In genomic region chr10:72487521-72487920, GRCh38 we compare ENCODE assay signal across 29 cellular contexts.
"Had no signal": no experiment of that assay in that cellular context is flagged by ENCODE, and none has a peak within 500 bp of the region (broad histone marks: within the 10 kb centered on the region; RNA-seq: fewer than 3 reads in every experiment).

No MANE protein-coding gene starts in this region.

- ATAC-seq: activated CD4-positive, alpha-beta T cell treated with anti-CD3 and anti-CD28 coated beads for 36 hours; activated CD4-positive, CD25-positive, alpha-beta regulatory T cell treated with anti-CD3 and anti-CD28 coated beads, Interleukin-2, amount 50 U/mL, for 24 hours; activated T-cell treated with anti-CD3 and anti-CD28 coated beads, Interleukin-2, amount 50 U/mL, for 4 hours; activated T-helper 17 cell treated with anti-CD3 and anti-CD28 coated beads, Interleukin-2, amount 50 U/mL, for 72 hours; esophagus mucosa; gastrocnemius medialis; T-helper 17 cell had no signal

- H3K9me3 Mint-ChIP-seq: activated B cell treated with CpG ODN at 0.5 μM for 24 hours; activated CD4-positive, alpha-beta memory T cell treated with anti-CD3 and anti-CD28 coated beads for 36 hours; activated CD4-positive, alpha-beta T cell treated with anti-CD3 and anti-CD28 coated beads, Interleukin-2, amount 10 ng/mL, durations not matched to agents 24 days and 14 days; activated T-cell treated with anti-CD3 and anti-CD28 coated beads, Interleukin-2, amount 50 U/mL, for 4 hours; activated T-helper 17 cell treated with anti-CD3 and anti-CD28 coated beads, Interleukin-2, amount 50 U/mL, for 72 hours; central memory CD8-positive, alpha-beta T cell; dendritic cell treated with granulocyte-macrophage colony-stimulating factor and Interleukin-4, amounts not matched to agents 40 ng/mL and 50 ng/mL, for 4 days; endodermal cell; T-helper 2 cell treated with Interferon-gamma antibody and Interleukin-4, amounts not matched to agents 5 μg/mL and 100 μg/mL, for 36 hours had no signal

- H3K4me1 Mint-ChIP-seq: activated B cell treated with CpG ODN at 0.5 μM for 24 hours; activated CD4-positive, alpha-beta T cell treated with anti-CD3 and anti-CD28 coated beads for 36 hours; activated CD4-positive, alpha-beta T cell treated with anti-CD3 and anti-CD28 coated beads, Interleukin-2, amount 10 ng/mL, durations not matched to agents 24 days and 14 days; activated T-helper 17 cell treated with anti-CD3 and anti-CD28 coated beads, Interleukin-2, amount 50 U/mL, for 72 hours; central memory CD8-positive, alpha-beta T cell; endodermal cell; T-helper 17 cell had no signal

- H3K4me3 Mint-ChIP-seq: activated B cell treated with CpG ODN at 0.5 μM for 24 hours; activated CD4-positive, alpha-beta memory T cell treated with anti-CD3 and anti-CD28 coated beads for 36 hours; activated CD4-positive, alpha-beta T cell treated with anti-CD3 and anti-CD28 coated beads for 36 hours; activated CD4-positive, alpha-beta T cell treated with anti-CD3 and anti-CD28 coated beads, Interleukin-2, amount 10 ng/mL, durations not matched to agents 24 days and 14 days; activated naive CD8-positive, alpha-beta T cell; activated T-cell treated with anti-CD3 and anti-CD28 coated beads, Interleukin-2, amount 50 U/mL, for 4 hours; activated T-helper 17 cell treated with anti-CD3 and anti-CD28 coated beads, Interleukin-2, amount 50 U/mL, for 72 hours; central memory CD8-positive, alpha-beta T cell; dendritic cell treated with granulocyte-macrophage colony-stimulating factor and Interleukin-4, amounts not matched to agents 40 ng/mL and 50 ng/mL, for 4 days; endodermal cell; T-helper 17 cell; T-helper 2 cell treated with Interferon-gamma antibody and Interleukin-4, amounts not matched to agents 5 μg/mL and 100 μg/mL, for 36 hours had no signal

- H3K27ac Mint-ChIP-seq: activated B cell treated with CpG ODN at 0.5 μM for 24 hours; activated CD4-positive, alpha-beta memory T cell treated with anti-CD3 and anti-CD28 coated beads for 36 hours; activated CD4-positive, alpha-beta T cell treated with anti-CD3 and anti-CD28 coated beads for 36 hours; activated CD4-positive, alpha-beta T cell treated with anti-CD3 and anti-CD28 coated beads, Interleukin-2, amount 10 ng/mL, durations not matched to agents 24 days and 14 days; activated naive CD8-positive, alpha-beta T cell; activated T-helper 17 cell treated with anti-CD3 and anti-CD28 coated beads, Interleukin-2, amount 50 U/mL, for 72 hours; dendritic cell treated with granulocyte-macrophage colony-stimulating factor and Interleukin-4, amounts not matched to agents 40 ng/mL and 50 ng/mL, for 4 days; endodermal cell; T-helper 17 cell; T-helper 2 cell treated with Interferon-gamma antibody and Interleukin-4, amounts not matched to agents 5 μg/mL and 100 μg/mL, for 36 hours had no signal

- DNase-seq: activated B cell treated with CpG ODN at 0.5 μM for 24 hours; activated CD4-positive, alpha-beta memory T cell treated with anti-CD3 and anti-CD28 coated beads for 36 hours; activated CD4-positive, alpha-beta T cell treated with anti-CD3 and anti-CD28 coated beads for 36 hours; activated CD4-positive, alpha-beta T cell treated with anti-CD3 and anti-CD28 coated beads, Interleukin-2, amount 10 ng/mL, durations not matched to agents 24 days and 14 days; activated CD8-positive, alpha-beta memory T cell treated with anti-CD3 and anti-CD28 coated beads for 24 hours; activated effector memory CD4-positive, alpha-beta T cell treated with Interleukin-2 at 50 U/mL for 16 hours; activated gamma-delta T cell treated with Interleukin-2 at 50 U/mL for 16 hours; activated naive CD4-positive, alpha-beta T cell treated with anti-CD3 and anti-CD28 coated beads, Interleukin-2, amount 50 U/mL, for 16 hours; activated naive CD4-positive, alpha-beta T cell treated with Interleukin-2 at 50 U/mL for 16 hours; activated T-cell treated with anti-CD3 and anti-CD28 coated beads, Interleukin-2, amount 50 U/mL, for 4 hours; amniotic stem cell; anterior cingulate cortex; brain microvascular endothelial cell; dorsolateral prefrontal cortex; effector memory CD4-positive, alpha-beta T cell; endodermal cell; foreskin fibroblast; gastrocnemius medialis; T-helper 1 cell; T-helper 17 cell; T1000; WERI-Rb-1 had no signal

- H3K36me3 Mint-ChIP-seq: activated CD4-positive, alpha-beta memory T cell treated with anti-CD3 and anti-CD28 coated beads for 36 hours had no signal

- H3K27me3 Mint-ChIP-seq: activated B cell treated with CpG ODN at 0.5 μM for 24 hours; activated CD4-positive, alpha-beta memory T cell treated with anti-CD3 and anti-CD28 coated beads for 36 hours; activated CD4-positive, alpha-beta T cell treated with anti-CD3 and anti-CD28 coated beads for 36 hours; activated CD4-positive, alpha-beta T cell treated with anti-CD3 and anti-CD28 coated beads, Interleukin-2, amount 10 ng/mL, durations not matched to agents 24 days and 14 days; activated naive CD8-positive, alpha-beta T cell; activated T-helper 17 cell treated with anti-CD3 and anti-CD28 coated beads, Interleukin-2, amount 50 U/mL, for 72 hours; central memory CD8-positive, alpha-beta T cell; dendritic cell treated with granulocyte-macrophage colony-stimulating factor and Interleukin-4, amounts not matched to agents 40 ng/mL and 50 ng/mL, for 4 days; T-helper 17 cell had no signal
